1 cellular context compared by ENCODE assay signal in genomic region chr6:131646249-131646670, GRCh38.
TF ChIP-seq lines count a peak whose summit lies in the region.

No MANE protein-coding gene starts in this region.

TF ChIP-seq in K562, 482 proteins besides CTCF, POLR2A, EP300 and RAD21 (continued from another document and continues in another):
- TF ChIP-seq E2F4 (CRISPR knock-in tag; IDR thresholded peaks at IDR 0.05; ENCODE audit: low read depth) (no peak), SAFB2 (IDR thresholded peaks at IDR 0.05; ENCODE audit: borderline replicate concordance, low read depth, low read length, severe bottlenecking) (no peak), ZNF316 (IDR thresholded peaks at IDR 0.05) (0 out of 2 replicates have a peak, but pooled peaks have one; percentile 17), NFRKB (IDR thresholded peaks at IDR 0.05; ENCODE audit: low read depth) (peak; percentile 55), BDP1 (IDR thresholded peaks at IDR 0.05; ENCODE audit: insufficient read depth, insufficient read length) (no peak), RFX5 (IDR thresholded peaks at IDR 0.05; ENCODE audit: low read depth, low read length) (no peak), PYGO2 (tag; IDR thresholded peaks at IDR 0.05) (no peak), MLLT1 (IDR thresholded peaks at IDR 0.05) (peak; percentile 40 to 73), FOXJ2 (tag; IDR thresholded peaks at IDR 0.05) (0 out of 2 replicates have a peak, but pooled peaks have one; percentile 29), CHCHD3 (CRISPR knock-in tag; IDR thresholded peaks at IDR 0.05) (no peak), FOSL1 (tag; conservative IDR thresholded peaks at IDR 0.05) (peak; percentile 30; the same call in 1 of the 2 replicates), CBX3 (IDR thresholded peaks at IDR 0.05; ENCODE audit: borderline replicate concordance in 1 of 2, low read length in 2 of 2) (peak in 1 of 2 experiments; percentile 56; a peak in 1 of 3 replicates), ATF7 (IDR thresholded peaks at IDR 0.05) (no peak), TOE1 (IDR thresholded peaks at IDR 0.05; ENCODE audit: borderline replicate concordance) (no peak), TOE1 (CRISPR knock-in tag; IDR thresholded peaks at IDR 0.05; ENCODE audit: borderline replicate concordance, low read depth) (no peak), NCOA1 (IDR thresholded peaks at IDR 0.05; ENCODE audit: low read depth) (peak; percentile 75; the same call in 1 of the 2 replicates), THRAP3 (IDR thresholded peaks at IDR 0.05; ENCODE audit: borderline replicate concordance) (peak; percentile 78; the same call in 1 of the 2 replicates), TEAD4 (IDR thresholded peaks at IDR 0.05; ENCODE audit: low read length) (peak; percentile 96), TEAD4 (CRISPR knock-in tag; IDR thresholded peaks at IDR 0.05; ENCODE audit: borderline replicate concordance) (no peak), CREM (IDR thresholded peaks at IDR 0.05; ENCODE audit: low read depth) (peak; percentile 68), FOXA3 (CRISPR knock-in tag; conservative IDR thresholded peaks at IDR 0.05 in 1 of 2, IDR thresholded peaks at IDR 0.05 in 1 of 2) (peak in 1 of 2 experiments; percentile 53; a peak in 1 of 4 replicates), ZNF23 (CRISPR knock-in tag; IDR thresholded peaks at IDR 0.05) (no peak), BACH1 (tag; IDR thresholded peaks at IDR 0.05) (no peak; the same call in 1 of the 2 replicates), PCBP2 (IDR thresholded peaks at IDR 0.05; ENCODE audit: low read depth, low read length, poor library complexity, severe bottlenecking) (no peak), KAT8 (IDR thresholded peaks at IDR 0.05; ENCODE audit: low read depth) (no peak), NCOR1 (IDR thresholded peaks at IDR 0.05) (peak; percentile 95), SRSF9 (IDR thresholded peaks at IDR 0.05; ENCODE audit: borderline replicate concordance, low read depth, low read length) (no peak), RAD51 (IDR thresholded peaks at IDR 0.05; ENCODE audit: borderline replicate concordance, low read depth) (no peak), JUNB (CRISPR knock-in tag; conservative IDR thresholded peaks at IDR 0.05) (no peak), TAF1 (IDR thresholded peaks at IDR 0.05; ENCODE audit: control insufficient read depth, extremely low read depth, insufficient read depth, low read length, severe bottlenecking) (peak; percentile 31), TAF9B (IDR thresholded peaks at IDR 0.05; ENCODE audit: partially characterized antibody) (peak; percentile 30), CHD2 (IDR thresholded peaks at IDR 0.05; ENCODE audit: low read depth, low read length) (0 out of 2 replicates have a peak, but pooled peaks have one; percentile 27), TBL1XR1 (IDR thresholded peaks at IDR 0.05; ENCODE audit: low read length in 2 of 2) (peak; percentile 26 to 85; a peak in 2 of 4 replicates), ARID2 (IDR thresholded peaks at IDR 0.05) (0 out of 2 replicates have a peak, but pooled peaks have one; percentile 11), NR1H2 (CRISPR knock-in tag; IDR thresholded peaks at IDR 0.05) (no peak), SNIP1 (IDR thresholded peaks at IDR 0.05; ENCODE audit: low read depth) (no peak), FOXK2 (conservative IDR thresholded peaks at IDR 0.05 in 1 of 2, IDR thresholded peaks at IDR 0.05 in 1 of 2; ENCODE audit: low read depth in 2 of 2) (peak; percentile 56 to 66; a peak in 1 of 4 replicates), TCF7 (IDR thresholded peaks at IDR 0.05; ENCODE audit: borderline replicate concordance) (peak; percentile 32; the same call in 1 of the 2 replicates), PHB (CRISPR knock-in tag; IDR thresholded peaks at IDR 0.05) (no peak)
- TF ChIP-seq, protein P1, sequence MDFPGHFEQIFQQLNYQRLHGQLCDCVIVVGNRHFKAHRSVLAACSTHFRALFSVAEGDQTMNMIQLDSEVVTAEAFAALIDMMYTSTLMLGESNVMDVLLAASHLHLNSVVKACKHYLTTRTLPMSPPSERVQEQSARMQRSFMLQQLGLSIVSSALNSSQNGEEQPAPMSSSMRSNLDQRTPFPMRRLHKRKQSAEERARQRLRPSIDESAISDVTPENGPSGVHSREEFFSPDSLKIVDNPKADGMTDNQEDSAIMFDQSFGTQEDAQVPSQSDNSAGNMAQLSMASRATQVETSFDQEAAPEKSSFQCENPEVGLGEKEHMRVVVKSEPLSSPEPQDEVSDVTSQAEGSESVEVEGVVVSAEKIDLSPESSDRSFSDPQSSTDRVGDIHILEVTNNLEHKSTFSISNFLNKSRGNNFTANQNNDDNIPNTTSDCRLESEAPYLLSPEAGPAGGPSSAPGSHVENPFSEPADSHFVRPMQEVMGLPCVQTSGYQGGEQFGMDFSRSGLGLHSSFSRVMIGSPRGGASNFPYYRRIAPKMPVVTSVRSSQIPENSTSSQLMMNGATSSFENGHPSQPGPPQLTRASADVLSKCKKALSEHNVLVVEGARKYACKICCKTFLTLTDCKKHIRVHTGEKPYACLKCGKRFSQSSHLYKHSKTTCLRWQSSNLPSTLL (IDR thresholded peaks at IDR 0.05) = peak; percentile 45; the same call in 1 of the 2 replicates
- TF ChIP-seq, protein P2, sequence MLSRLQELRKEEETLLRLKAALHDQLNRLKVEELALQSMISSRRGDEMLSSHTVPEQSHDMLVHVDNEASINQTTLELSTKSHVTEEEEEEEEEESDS (CRISPR knock-in tag; IDR thresholded peaks at IDR 0.05) = no peak
- TF ChIP-seq, protein P3, sequence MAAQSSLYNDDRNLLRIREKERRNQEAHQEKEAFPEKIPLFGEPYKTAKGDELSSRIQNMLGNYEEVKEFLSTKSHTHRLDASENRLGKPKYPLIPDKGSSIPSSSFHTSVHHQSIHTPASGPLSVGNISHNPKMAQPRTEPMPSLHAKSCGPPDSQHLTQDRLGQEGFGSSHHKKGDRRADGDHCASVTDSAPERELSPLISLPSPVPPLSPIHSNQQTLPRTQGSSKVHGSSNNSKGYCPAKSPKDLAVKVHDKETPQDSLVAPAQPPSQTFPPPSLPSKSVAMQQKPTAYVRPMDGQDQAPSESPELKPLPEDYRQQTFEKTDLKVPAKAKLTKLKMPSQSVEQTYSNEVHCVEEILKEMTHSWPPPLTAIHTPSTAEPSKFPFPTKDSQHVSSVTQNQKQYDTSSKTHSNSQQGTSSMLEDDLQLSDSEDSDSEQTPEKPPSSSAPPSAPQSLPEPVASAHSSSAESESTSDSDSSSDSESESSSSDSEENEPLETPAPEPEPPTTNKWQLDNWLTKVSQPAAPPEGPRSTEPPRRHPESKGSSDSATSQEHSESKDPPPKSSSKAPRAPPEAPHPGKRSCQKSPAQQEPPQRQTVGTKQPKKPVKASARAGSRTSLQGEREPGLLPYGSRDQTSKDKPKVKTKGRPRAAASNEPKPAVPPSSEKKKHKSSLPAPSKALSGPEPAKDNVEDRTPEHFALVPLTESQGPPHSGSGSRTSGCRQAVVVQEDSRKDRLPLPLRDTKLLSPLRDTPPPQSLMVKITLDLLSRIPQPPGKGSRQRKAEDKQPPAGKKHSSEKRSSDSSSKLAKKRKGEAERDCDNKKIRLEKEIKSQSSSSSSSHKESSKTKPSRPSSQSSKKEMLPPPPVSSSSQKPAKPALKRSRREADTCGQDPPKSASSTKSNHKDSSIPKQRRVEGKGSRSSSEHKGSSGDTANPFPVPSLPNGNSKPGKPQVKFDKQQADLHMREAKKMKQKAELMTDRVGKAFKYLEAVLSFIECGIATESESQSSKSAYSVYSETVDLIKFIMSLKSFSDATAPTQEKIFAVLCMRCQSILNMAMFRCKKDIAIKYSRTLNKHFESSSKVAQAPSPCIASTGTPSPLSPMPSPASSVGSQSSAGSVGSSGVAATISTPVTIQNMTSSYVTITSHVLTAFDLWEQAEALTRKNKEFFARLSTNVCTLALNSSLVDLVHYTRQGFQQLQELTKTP (IDR thresholded peaks at IDR 0.05; ENCODE audit: low read depth in 1 of 2, partially characterized antibody in 2 of 2) = peak; percentile 49 to 81
- TF ChIP-seq, protein P4, sequence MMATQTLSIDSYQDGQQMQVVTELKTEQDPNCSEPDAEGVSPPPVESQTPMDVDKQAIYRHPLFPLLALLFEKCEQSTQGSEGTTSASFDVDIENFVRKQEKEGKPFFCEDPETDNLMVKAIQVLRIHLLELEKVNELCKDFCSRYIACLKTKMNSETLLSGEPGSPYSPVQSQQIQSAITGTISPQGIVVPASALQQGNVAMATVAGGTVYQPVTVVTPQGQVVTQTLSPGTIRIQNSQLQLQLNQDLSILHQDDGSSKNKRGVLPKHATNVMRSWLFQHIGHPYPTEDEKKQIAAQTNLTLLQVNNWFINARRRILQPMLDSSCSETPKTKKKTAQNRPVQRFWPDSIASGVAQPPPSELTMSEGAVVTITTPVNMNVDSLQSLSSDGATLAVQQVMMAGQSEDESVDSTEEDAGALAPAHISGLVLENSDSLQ (IDR thresholded peaks at IDR 0.05) = peak; percentile 58; the same call in 1 of the 2 replicates
- TF ChIP-seq, protein P5, sequence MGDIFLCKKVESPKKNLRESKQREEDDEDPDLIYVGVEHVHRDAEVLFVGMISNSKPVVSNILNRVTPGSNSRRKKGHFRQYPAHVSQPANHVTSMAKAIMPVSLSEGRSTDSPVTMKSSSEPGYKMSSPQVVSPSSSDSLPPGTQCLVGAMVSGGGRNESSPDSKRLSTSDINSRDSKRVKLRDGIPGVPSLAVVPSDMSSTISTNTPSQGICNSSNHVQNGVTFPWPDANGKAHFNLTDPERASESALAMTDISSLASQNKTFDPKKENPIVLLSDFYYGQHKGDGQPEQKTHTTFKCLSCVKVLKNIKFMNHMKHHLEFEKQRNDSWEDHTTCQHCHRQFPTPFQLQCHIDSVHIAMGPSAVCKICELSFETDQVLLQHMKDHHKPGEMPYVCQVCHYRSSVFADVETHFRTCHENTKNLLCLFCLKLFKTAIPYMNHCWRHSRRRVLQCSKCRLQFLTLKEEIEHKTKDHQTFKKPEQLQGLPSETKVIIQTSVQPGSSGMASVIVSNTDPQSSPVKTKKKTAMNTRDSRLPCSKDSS (IDR thresholded peaks at IDR 0.05; ENCODE audit: low read depth, partially characterized antibody) = no peak
- TF ChIP-seq, protein P6, sequence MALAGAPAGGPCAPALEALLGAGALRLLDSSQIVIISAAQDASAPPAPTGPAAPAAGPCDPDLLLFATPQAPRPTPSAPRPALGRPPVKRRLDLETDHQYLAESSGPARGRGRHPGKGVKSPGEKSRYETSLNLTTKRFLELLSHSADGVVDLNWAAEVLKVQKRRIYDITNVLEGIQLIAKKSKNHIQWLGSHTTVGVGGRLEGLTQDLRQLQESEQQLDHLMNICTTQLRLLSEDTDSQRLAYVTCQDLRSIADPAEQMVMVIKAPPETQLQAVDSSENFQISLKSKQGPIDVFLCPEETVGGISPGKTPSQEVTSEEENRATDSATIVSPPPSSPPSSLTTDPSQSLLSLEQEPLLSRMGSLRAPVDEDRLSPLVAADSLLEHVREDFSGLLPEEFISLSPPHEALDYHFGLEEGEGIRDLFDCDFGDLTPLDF (CRISPR knock-in tag; IDR thresholded peaks at IDR 0.05) = no peak
- TF ChIP-seq, protein P7, sequence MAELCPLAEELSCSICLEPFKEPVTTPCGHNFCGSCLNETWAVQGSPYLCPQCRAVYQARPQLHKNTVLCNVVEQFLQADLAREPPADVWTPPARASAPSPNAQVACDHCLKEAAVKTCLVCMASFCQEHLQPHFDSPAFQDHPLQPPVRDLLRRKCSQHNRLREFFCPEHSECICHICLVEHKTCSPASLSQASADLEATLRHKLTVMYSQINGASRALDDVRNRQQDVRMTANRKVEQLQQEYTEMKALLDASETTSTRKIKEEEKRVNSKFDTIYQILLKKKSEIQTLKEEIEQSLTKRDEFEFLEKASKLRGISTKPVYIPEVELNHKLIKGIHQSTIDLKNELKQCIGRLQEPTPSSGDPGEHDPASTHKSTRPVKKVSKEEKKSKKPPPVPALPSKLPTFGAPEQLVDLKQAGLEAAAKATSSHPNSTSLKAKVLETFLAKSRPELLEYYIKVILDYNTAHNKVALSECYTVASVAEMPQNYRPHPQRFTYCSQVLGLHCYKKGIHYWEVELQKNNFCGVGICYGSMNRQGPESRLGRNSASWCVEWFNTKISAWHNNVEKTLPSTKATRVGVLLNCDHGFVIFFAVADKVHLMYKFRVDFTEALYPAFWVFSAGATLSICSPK (IDR thresholded peaks at IDR 0.05; ENCODE audit: borderline replicate concordance) = 0 out of 2 replicates have a peak, but pooled peaks have one; percentile 24
- TF ChIP-seq, protein P8, sequence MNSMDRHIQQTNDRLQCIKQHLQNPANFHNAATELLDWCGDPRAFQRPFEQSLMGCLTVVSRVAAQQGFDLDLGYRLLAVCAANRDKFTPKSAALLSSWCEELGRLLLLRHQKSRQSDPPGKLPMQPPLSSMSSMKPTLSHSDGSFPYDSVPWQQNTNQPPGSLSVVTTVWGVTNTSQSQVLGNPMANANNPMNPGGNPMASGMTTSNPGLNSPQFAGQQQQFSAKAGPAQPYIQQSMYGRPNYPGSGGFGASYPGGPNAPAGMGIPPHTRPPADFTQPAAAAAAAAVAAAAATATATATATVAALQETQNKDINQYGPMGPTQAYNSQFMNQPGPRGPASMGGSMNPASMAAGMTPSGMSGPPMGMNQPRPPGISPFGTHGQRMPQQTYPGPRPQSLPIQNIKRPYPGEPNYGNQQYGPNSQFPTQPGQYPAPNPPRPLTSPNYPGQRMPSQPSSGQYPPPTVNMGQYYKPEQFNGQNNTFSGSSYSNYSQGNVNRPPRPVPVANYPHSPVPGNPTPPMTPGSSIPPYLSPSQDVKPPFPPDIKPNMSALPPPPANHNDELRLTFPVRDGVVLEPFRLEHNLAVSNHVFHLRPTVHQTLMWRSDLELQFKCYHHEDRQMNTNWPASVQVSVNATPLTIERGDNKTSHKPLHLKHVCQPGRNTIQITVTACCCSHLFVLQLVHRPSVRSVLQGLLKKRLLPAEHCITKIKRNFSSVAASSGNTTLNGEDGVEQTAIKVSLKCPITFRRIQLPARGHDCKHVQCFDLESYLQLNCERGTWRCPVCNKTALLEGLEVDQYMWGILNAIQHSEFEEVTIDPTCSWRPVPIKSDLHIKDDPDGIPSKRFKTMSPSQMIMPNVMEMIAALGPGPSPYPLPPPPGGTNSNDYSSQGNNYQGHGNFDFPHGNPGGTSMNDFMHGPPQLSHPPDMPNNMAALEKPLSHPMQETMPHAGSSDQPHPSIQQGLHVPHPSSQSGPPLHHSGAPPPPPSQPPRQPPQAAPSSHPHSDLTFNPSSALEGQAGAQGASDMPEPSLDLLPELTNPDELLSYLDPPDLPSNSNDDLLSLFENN (IDR thresholded peaks at IDR 0.05; ENCODE audit: low read depth in 2 of 2, low read length in 2 of 2) = peak in 1 of 2 experiments; percentile 82; a peak in 1 of 4 replicates
